ENCODE assay signal across 1 cellular context in the genomic region with DNA sequence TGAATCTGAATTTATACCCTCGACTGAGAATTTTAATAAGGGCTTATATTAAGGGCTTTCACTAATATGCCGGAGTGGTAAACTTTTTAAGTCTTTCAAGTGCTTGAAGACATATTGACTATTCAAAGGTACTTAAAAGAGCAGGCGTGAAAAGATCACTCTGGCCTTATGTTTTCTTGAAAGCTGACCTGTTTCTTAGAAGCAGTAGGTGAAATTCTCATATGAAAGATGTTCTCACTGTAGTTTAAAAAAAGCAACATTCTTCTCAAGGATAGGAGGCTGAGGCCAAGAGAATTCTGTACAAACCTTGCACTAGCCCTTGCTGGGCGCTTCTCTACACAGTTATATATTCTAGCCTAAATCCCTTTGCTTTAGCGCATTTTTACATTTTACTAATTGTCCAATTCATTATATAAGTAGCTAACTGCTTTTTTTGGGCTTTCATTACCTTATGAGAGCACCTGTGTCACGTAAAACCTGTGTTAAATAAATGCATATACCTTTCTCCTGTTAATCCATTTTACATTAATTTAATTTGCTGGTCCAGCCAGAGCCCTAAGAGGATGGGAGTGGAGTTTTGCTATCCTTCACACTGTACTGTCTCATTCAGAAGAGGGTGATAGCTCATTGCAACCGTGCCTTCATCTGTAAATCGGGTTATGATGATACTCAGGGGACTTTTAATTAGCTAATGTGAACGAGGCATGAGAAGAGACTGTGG.
TF ChIP-seq lines count a peak whose summit lies in the region.

No MANE protein-coding gene starts in this region.

TF ChIP-seq in HepG2, 621 proteins besides CTCF, POLR2A, EP300 and RAD21:
- TF ChIP-seq ZBED4 (CRISPR knock-in tag; IDR thresholded peaks at IDR 0.05; ENCODE audit: borderline replicate concordance) (0 out of 2 replicates have a peak, but pooled peaks have one; percentile 6), SP140L (CRISPR knock-in tag; IDR thresholded peaks at IDR 0.05; ENCODE audit: borderline replicate concordance) (0 out of 2 replicates have a peak, but pooled peaks have one; percentile 15), NR2F2 (IDR thresholded peaks at IDR 0.05; ENCODE audit: borderline replicate concordance, low read depth) (no peak), FOXK2 (IDR thresholded peaks at IDR 0.05) (no peak), GATAD2A (CRISPR knock-in tag; IDR thresholded peaks at IDR 0.05) (0 out of 2 replicates have a peak, but pooled peaks have one; percentile 3), ZNF670 (CRISPR knock-in tag; IDR thresholded peaks at IDR 0.05; ENCODE audit: borderline replicate concordance) (0 out of 2 replicates have a peak, but pooled peaks have one; percentile 3)
- TF ChIP-seq, protein P1, sequence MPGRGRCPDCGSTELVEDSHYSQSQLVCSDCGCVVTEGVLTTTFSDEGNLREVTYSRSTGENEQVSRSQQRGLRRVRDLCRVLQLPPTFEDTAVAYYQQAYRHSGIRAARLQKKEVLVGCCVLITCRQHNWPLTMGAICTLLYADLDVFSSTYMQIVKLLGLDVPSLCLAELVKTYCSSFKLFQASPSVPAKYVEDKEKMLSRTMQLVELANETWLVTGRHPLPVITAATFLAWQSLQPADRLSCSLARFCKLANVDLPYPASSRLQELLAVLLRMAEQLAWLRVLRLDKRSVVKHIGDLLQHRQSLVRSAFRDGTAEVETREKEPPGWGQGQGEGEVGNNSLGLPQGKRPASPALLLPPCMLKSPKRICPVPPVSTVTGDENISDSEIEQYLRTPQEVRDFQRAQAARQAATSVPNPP (CRISPR knock-in tag; IDR thresholded peaks at IDR 0.05): 0 out of 2 replicates have a peak, but pooled peaks have one; percentile 8
